Comparison of ENCODE assay signal across 15 cellular contexts in the genomic region with DNA sequence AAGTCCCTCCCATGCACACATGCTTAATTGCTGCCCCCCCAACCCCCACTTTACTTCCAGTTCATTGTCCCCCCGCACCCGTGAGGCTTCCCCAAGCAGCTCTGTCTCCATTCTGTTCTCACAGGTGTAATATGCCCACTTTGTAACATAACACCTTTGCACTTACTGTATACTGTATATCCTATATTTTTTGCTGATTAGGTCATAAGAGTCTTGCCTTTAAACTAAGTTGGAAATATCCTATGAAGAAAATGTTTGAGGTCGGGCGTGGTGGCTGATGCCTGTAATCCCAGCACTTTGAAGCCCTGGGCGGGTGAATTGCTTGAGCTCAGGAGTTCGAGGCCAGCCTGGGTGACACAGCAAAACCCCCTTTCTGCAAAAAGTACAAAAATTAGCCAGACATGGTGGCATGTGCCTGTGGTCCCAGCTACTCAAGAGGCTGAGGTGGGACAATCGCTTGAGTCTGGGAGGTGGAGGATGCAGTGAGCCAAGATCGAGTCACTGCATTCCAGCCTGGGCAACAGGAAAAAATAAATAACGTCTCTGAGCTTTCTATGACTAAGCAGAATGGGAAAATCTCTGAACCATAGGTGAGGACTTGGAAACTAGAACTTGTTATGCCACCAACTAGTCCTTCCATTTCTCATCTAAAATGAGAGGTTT.
DNase-seq lines count a peak whose midpoint lies in the region; ATAC-seq and TF ChIP-seq lines count a peak whose summit lies in the region.
"Had no signal": no experiment of that assay in that cellular context is flagged by ENCODE, and none has a peak within 500 bp of the region (broad histone marks: within the 10 kb centered on the region; RNA-seq: fewer than 3 reads in every experiment).

No MANE protein-coding gene starts in this region.

- ATAC-seq in upper lobe of right lung (no peak), GM21367 (IDR thresholded peaks at IDR 0.05; ENCODE audit: unreplicated experiment) (no peak)

- CTCF ChIA-PET in CD8-positive, alpha-beta memory T cell (lab: Charles Lee) = interaction anchor here (1.4 kb wide), 1 partner anchor 16 kb away, joined by 3 read pairs; no protein-coding TSS in a partner anchor

- TF ChIP-seq CTCF in cardiac fibroblast (IDR thresholded peaks at IDR 0.05; ENCODE audit: low read depth, low read length) = no peak
- TF ChIP-seq CTCF in upper lobe of right lung (IDR thresholded peaks at IDR 0.05) = no peak

- H3K27me3 ChIP-seq in CD8-positive, alpha-beta memory T cell (ENCODE audit: insufficient read depth, low read length, poor library complexity, severe bottlenecking) = no peaks in the 10 kb centered on the region
- H3K27me3 ChIP-seq in upper lobe of right lung = no peaks in the 10 kb centered on the region
- H3K27me3 ChIP-seq: esophagus squamous epithelium had no signal

- H3K4me3 Mint-ChIP-seq in activated T-cell treated with anti-CD3 and anti-CD28 coated beads, Interleukin-2, amount 50 U/mL, for 24 hours = no peak overlapping the region
- no peak overlapping the region for H3K4me3 Mint-ChIP-seq in CD8-positive, alpha-beta memory T cell

- DNase-seq in activated T-cell treated with anti-CD3 and anti-CD28 coated beads, Interleukin-2, amount 50 U/mL, for 24 hours = no peak
- DNase-seq in activated T-cell treated with anti-CD3 and anti-CD28 coated beads for 4 hours (no peak), M059J (ENCODE audit: low read depth) (peak; percentile 73), cardiac fibroblast (ENCODE audit: low read depth in 2 of 2) (peak; percentile 16 to 70), renal cortical epithelial cell (ENCODE audit: low read depth) (peak; percentile 71), upper lobe of right lung (no peak)
- DNase-seq in CD8-positive, alpha-beta memory T cell = no peak
- DNase-seq: cerebellar nuclear complex; esophagus squamous epithelium; midbrain; NCI-H1930; NK-92 treated with Interleukin-12 subunit alpha and Interleukin-12 subunit beta, amount 100 ng/mL, for 24 hours; stimulated activated CD4-positive, alpha-beta T cell treated with anti-CD3 and anti-CD28 coated beads, Interleukin-15, amount 100 ng/mL, for 24 hours had no signal

- H3K9me3 ChIP-seq in CD8-positive, alpha-beta memory T cell (ENCODE audit: low read length) = no peaks in the 10 kb centered on the region
- H3K9me3 ChIP-seq in upper lobe of right lung = no peaks in the 10 kb centered on the region
- H3K9me3 ChIP-seq: esophagus squamous epithelium, HAP-1 had no signal

- intact Hi-C loops in upper lobe of right lung (cut with DNase I) = no loop called here

- peaks cover 15% of the 10 kb centered on the region for H3K4me1 Mint-ChIP-seq in activated T-cell treated with anti-CD3 and anti-CD28 coated beads, Interleukin-2, amount 50 U/mL, for 24 hours (ENCODE audit: low read depth)
- H3K4me1 Mint-ChIP-seq in CD8-positive, alpha-beta memory T cell = peaks cover 13 to 41% (median 15%) of the 10 kb centered on the region in 3 donors

- POLR2A ChIA-PET in CD8-positive, alpha-beta memory T cell (lab: Charles Lee) = no interaction called here

- no peak overlapping the region for H3K4me3 ChIP-seq in cardiac fibroblast (replicated peaks in 1 of 2; ENCODE audit: low read depth in 2 of 2, low read length in 2 of 2)
- no peak overlapping the region for H3K4me3 ChIP-seq in CD8-positive, alpha-beta memory T cell (ENCODE audit: low read length)
- no peak overlapping the region for H3K4me3 ChIP-seq in upper lobe of right lung
- H3K4me3 ChIP-seq: esophagus squamous epithelium, HAP-1 had no signal

- H3K4me1 ChIP-seq in CD8-positive, alpha-beta memory T cell (ENCODE audit: insufficient read depth, low read length) = no peaks in the 10 kb centered on the region
- H3K4me1 ChIP-seq in upper lobe of right lung = peaks cover under 1% of the 10 kb centered on the region
- H3K4me1 ChIP-seq: HAP-1 had no signal

- peak overlapping the region; percentile 55 for H3K27ac Mint-ChIP-seq in activated T-cell treated with anti-CD3 and anti-CD28 coated beads, Interleukin-2, amount 50 U/mL, for 24 hours
- H3K27ac Mint-ChIP-seq in CD8-positive, alpha-beta memory T cell = peak overlapping the region in 2 of 8 donors; percentile 65 to 85

- H3K9me3 Mint-ChIP-seq in activated T-cell treated with anti-CD3 and anti-CD28 coated beads, Interleukin-2, amount 50 U/mL, for 24 hours = no peaks in the 10 kb centered on the region
- no peaks in the 10 kb centered on the region for H3K9me3 Mint-ChIP-seq in CD8-positive, alpha-beta memory T cell

- H3K36me3 ChIP-seq in CD8-positive, alpha-beta memory T cell (ENCODE audit: insufficient read depth, low read length) = peaks cover 17% of the 10 kb centered on the region
- peaks cover 17% of the 10 kb centered on the region for H3K36me3 ChIP-seq in upper lobe of right lung

- no peaks in the 10 kb centered on the region for H3K27me3 Mint-ChIP-seq in activated T-cell treated with anti-CD3 and anti-CD28 coated beads, Interleukin-2, amount 50 U/mL, for 24 hours
- peaks cover 0 to 2% of the 10 kb centered on the region in 2 donors for H3K27me3 Mint-ChIP-seq in CD8-positive, alpha-beta memory T cell

- no peak overlapping the region for H3K27ac ChIP-seq in CD8-positive, alpha-beta memory T cell (ENCODE audit: low read depth, low read length)
- H3K27ac ChIP-seq in upper lobe of right lung = no peak overlapping the region
- H3K27ac ChIP-seq: esophagus squamous epithelium had no signal

- peaks cover 69% of the 10 kb centered on the region for H3K36me3 Mint-ChIP-seq in activated T-cell treated with anti-CD3 and anti-CD28 coated beads, Interleukin-2, amount 50 U/mL, for 24 hours (ENCODE audit: low read depth)
- peaks cover 3 to 80% (median 30%) of the 10 kb centered on the region in 3 donors for H3K36me3 Mint-ChIP-seq in CD8-positive, alpha-beta memory T cell

Comparison
In these comparisons a context has a peak if more than half of its experiments do, and no peak if none do; other contexts are left out.
1. DNase-seq: peak in M059J (single experiment), cardiac fibroblast (2 of 2) and renal cortical epithelial cell (single experiment); none in activated T-cell treated with anti-CD3 and anti-CD28 coated beads, Interleukin-2, amount 50 U/mL, for 24 hours (single experiment), activated T-cell treated with anti-CD3 and anti-CD28 coated beads for 4 hours (single experiment), CD8-positive, alpha-beta memory T cell (0 of 5) and upper lobe of right lung (single experiment).